20 cellular contexts compared by ENCODE assay signal in genomic region chr14:32584079-32584478, GRCh38.
"Had no signal": no experiment of that assay in that cellular context is flagged by ENCODE, and none has a peak within 500 bp of the region (broad histone marks: within the 10 kb centered on the region; RNA-seq: fewer than 3 reads in every experiment).

No MANE protein-coding gene starts in this region.

- H3K27ac Mint-ChIP-seq: effector memory CD8-positive, alpha-beta T cell; naive thymus-derived CD8-positive, alpha-beta T cell; stimulated activated naive B cell treated with anti-CD40 and anti-IgM and Interleukin-4, amounts not matched to agents 10 μg/mL and 1 μg/mL and 100 μg/mL, for 72 hours; stimulated activated naive CD8-positive, alpha-beta T cell treated with anti-CD3 and anti-CD28 coated beads, Interleukin-15, amount 100 ng/mL, for 72 hours had no signal

- H3K27ac ChIP-seq: heart left ventricle, neutrophil, right atrium auricular region, sigmoid colon, skin epidermis, testis, tibial nerve, upper lobe of right lung, vagina had no signal

- H3K4me3 ChIP-seq: heart left ventricle, mucosa of descending colon, right atrium auricular region, sigmoid colon, skin epidermis, testis, tibial nerve, upper lobe of right lung, vagina had no signal

- H3K36me3 ChIP-seq: heart left ventricle, neutrophil, right atrium auricular region, sigmoid colon, tibial nerve, upper lobe of right lung, vagina had no signal

- ATAC-seq: effector memory CD8-positive, alpha-beta T cell; heart left ventricle; mucosa of descending colon; naive thymus-derived CD8-positive, alpha-beta T cell; stimulated activated naive B cell treated with anti-CD40 and anti-IgM and Interleukin-4, amounts not matched to agents 10 μg/mL and 1 μg/mL and 100 μg/mL, for 72 hours; stimulated activated naive CD8-positive, alpha-beta T cell treated with anti-CD3 and anti-CD28 coated beads, Interleukin-15, amount 100 ng/mL, for 72 hours; upper lobe of right lung had no signal

- DNase-seq: effector memory CD8-positive, alpha-beta T cell; heart left ventricle; hippocampal formation; kidney glomerular epithelial cell; mucosa of descending colon; naive thymus-derived CD8-positive, alpha-beta T cell; posterior cingulate gyrus; sigmoid colon; stimulated activated CD4-positive, alpha-beta T cell treated with anti-CD3 and anti-CD28 coated beads, Interleukin-2, amount 100 ng/mL, for 24 hours; stimulated activated CD4-positive, alpha-beta T cell treated with anti-CD3 and anti-CD28 coated beads, Interleukin-4, amount 100 ng/mL, for 4 hours; stimulated activated naive B cell treated with anti-CD40 and anti-IgM and Interleukin-4, amounts not matched to agents 10 μg/mL and 1 μg/mL and 100 μg/mL, for 72 hours; stimulated activated naive CD8-positive, alpha-beta T cell treated with anti-CD3 and anti-CD28 coated beads, Interleukin-15, amount 100 ng/mL, for 72 hours; testis; upper lobe of right lung had no signal

- FAIRE-seq: frontal cortex had no signal

- H3K27me3 ChIP-seq: heart left ventricle, neutrophil, right atrium auricular region, sigmoid colon, testis, tibial nerve, upper lobe of right lung, vagina had no signal

- H3K4me3 Mint-ChIP-seq: effector memory CD8-positive, alpha-beta T cell; naive thymus-derived CD8-positive, alpha-beta T cell; stimulated activated naive B cell treated with anti-CD40 and anti-IgM and Interleukin-4, amounts not matched to agents 10 μg/mL and 1 μg/mL and 100 μg/mL, for 72 hours; stimulated activated naive CD8-positive, alpha-beta T cell treated with anti-CD3 and anti-CD28 coated beads, Interleukin-15, amount 100 ng/mL, for 72 hours had no signal

- H3K9me3 Mint-ChIP-seq: effector memory CD8-positive, alpha-beta T cell; stimulated activated naive CD8-positive, alpha-beta T cell treated with anti-CD3 and anti-CD28 coated beads, Interleukin-15, amount 100 ng/mL, for 72 hours had no signal

- H3K4me1 ChIP-seq: right atrium auricular region, sigmoid colon, testis, tibial nerve, upper lobe of right lung, vagina had no signal

- H3K9me3 ChIP-seq: neutrophil, right atrium auricular region, testis, upper lobe of right lung, vagina had no signal

- H3K27me3 Mint-ChIP-seq: stimulated activated naive CD8-positive, alpha-beta T cell treated with anti-CD3 and anti-CD28 coated beads, Interleukin-15, amount 100 ng/mL, for 72 hours had no signal

- H3K4me1 Mint-ChIP-seq: naive thymus-derived CD8-positive, alpha-beta T cell; stimulated activated naive B cell treated with anti-CD40 and anti-IgM and Interleukin-4, amounts not matched to agents 10 μg/mL and 1 μg/mL and 100 μg/mL, for 72 hours; stimulated activated naive CD8-positive, alpha-beta T cell treated with anti-CD3 and anti-CD28 coated beads, Interleukin-15, amount 100 ng/mL, for 72 hours had no signal
